ENCODE assay signal across 22 cellular contexts in the genomic region with DNA sequence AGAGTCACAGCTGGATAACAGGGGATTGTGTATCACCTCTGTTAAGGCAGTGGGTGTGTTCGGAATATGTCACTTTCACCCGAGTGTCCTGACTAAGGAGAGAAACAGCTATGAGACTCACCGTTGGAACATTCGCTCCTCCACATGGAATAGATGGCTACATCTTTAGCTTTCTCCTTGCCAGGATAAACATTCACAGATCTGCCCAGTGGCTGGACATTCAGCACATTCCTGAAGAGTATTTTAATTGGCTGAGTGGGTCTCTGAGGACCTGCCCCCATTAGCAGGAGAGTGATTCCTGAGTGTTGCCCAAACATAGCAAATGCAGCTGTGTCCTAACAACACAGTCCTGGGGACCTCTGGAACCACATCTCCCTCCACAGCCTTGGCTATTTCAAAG.
DNase-seq lines count a peak whose midpoint lies in the region; ATAC-seq and TF ChIP-seq lines count a peak whose summit lies in the region.
"Had no signal": no experiment of that assay in that cellular context is flagged by ENCODE, and none has a peak within 500 bp of the region (broad histone marks: within the 10 kb centered on the region; RNA-seq: fewer than 3 reads in every experiment).

No MANE protein-coding gene starts in this region.

- no peaks in the 10 kb centered on the region for H3K79me1 ChIP-seq in mesenchymal stem cell (replicated peaks; ENCODE audit: low read length, poor library complexity, severe bottlenecking)

- H3K36me3 Mint-ChIP-seq in chondrocyte (ENCODE audit: low read depth), result no peaks in the 10 kb centered on the region
- H3K36me3 Mint-ChIP-seq: CD4-positive, CD25-positive, alpha-beta regulatory T cell; type B pancreatic cell had no signal

- no peak overlapping the region for H2AK5ac ChIP-seq in mesenchymal stem cell (ENCODE audit: low read length, severe bottlenecking)

- 61% methylated on average over 4 of the region's 4 CpGs for WGBS in mesenchymal stem cell

- H3K4me3 ChIP-seq in MG63 (no peak overlapping the region), mesenchymal stem cell (ENCODE audit: insufficient read depth in 1 of 2, low read depth in 1 of 2, low read length in 2 of 2) (no peak overlapping the region), breast epithelium (no peak overlapping the region)
- H3K4me3 ChIP-seq: adrenal gland, K562, right lobe of liver had no signal

- H3K27ac ChIP-seq in mesenchymal stem cell (ENCODE audit: low read length, poor library complexity, severe bottlenecking) (peak overlapping the region; percentile 39), breast epithelium (no peak overlapping the region)
- H3K27ac ChIP-seq: adrenal gland, right lobe of liver had no signal

- H3K4ac ChIP-seq in mesenchymal stem cell (ENCODE audit: low read depth in 1 of 2, low read length in 2 of 2), result no peak overlapping the region

- DNase-seq in DMS53 treated with DMSO at 0.1 percent for 48 hours (lab: John Stamatoyannopoulos, UW; ENCODE audit: unreplicated experiment) (peak; percentile 59), MG63 (peak; percentile 33), chondrocyte (ENCODE audit: low spot score) (no peak), mesenchymal stem cell (peak; percentile 30), hypothalamus (lab: John Stamatoyannopoulos, UW) (no peak), breast epithelium (ENCODE audit: low spot score in 2 of 2) (no peak)
- DNase-seq: activated CD4-positive, alpha-beta T cell treated with anti-CD3 and anti-CD28 coated beads for 48 hours; activated gamma-delta T cell; adrenal gland; CD4-positive, CD25-positive, alpha-beta regulatory T cell; DND-41; endodermal cell; H7; nucleus accumbens; right lobe of liver; stimulated activated CD4-positive, alpha-beta T cell treated with anti-CD3 and anti-CD28 coated beads, Interleukin-1b, Interleukin-23, amount 100 ng/mL, for 48 hours; stimulated activated naive CD8-positive, alpha-beta T cell treated with anti-CD3 and anti-CD28 coated beads, Interleukin-15, Interleukin-2, amounts not matched to agents 100 U/mL and 50 U/mL, for 24 hours had no signal

- no peaks in the 10 kb centered on the region for H3K36me3 ChIP-seq in MG63
- H3K36me3 ChIP-seq in mesenchymal stem cell (ENCODE audit: control insufficient read depth in 1 of 2, insufficient read depth in 2 of 2, low read depth in 1 of 2, low read length in 2 of 2), result no peaks in the 10 kb centered on the region
- no peaks in the 10 kb centered on the region for H3K36me3 ChIP-seq in breast epithelium
- H3K36me3 ChIP-seq: adrenal gland, right lobe of liver had no signal

- no peaks in the 10 kb centered on the region for H3K9me3 ChIP-seq in MG63
- no peaks in the 10 kb centered on the region for H3K9me3 ChIP-seq in mesenchymal stem cell (ENCODE audit: control insufficient read depth, low read length)
- no peaks in the 10 kb centered on the region for H3K9me3 ChIP-seq in breast epithelium
- H3K9me3 ChIP-seq: adrenal gland, right lobe of liver had no signal

- H2BK15ac ChIP-seq in mesenchymal stem cell (ENCODE audit: low read depth, poor library complexity, severe bottlenecking), result no peak overlapping the region

- H3K9ac ChIP-seq in mesenchymal stem cell (ENCODE audit: low read length), result no peak overlapping the region

- peak overlapping the region; percentile 75 for H3K27ac Mint-ChIP-seq in chondrocyte (ENCODE audit: unreplicated experiment)
- H3K27ac Mint-ChIP-seq: CD4-positive, CD25-positive, alpha-beta regulatory T cell; endodermal cell; type B pancreatic cell had no signal

- no peak overlapping the region for H2BK120ac ChIP-seq in mesenchymal stem cell (ENCODE audit: low read depth, low read length)

- H4K91ac ChIP-seq in mesenchymal stem cell (ENCODE audit: low read length), result no peak overlapping the region

- no peak overlapping the region for H4K8ac ChIP-seq in mesenchymal stem cell (ENCODE audit: low read length)

- no peak for TF ChIP-seq POLR2A in breast epithelium (IDR thresholded peaks at IDR 0.05)

- intact Hi-C loops in breast epithelium (cut with DNase I; ENCODE audit: low total_unique reads), result no loop called here

- no peak for ATAC-seq in GM19351 (IDR thresholded peaks at IDR 0.05; ENCODE audit: unreplicated experiment)
- no peak for ATAC-seq in HG03280 (IDR thresholded peaks at IDR 0.05; ENCODE audit: unreplicated experiment)
- ATAC-seq: K562, Panc1, right lobe of liver had no signal

- TF ChIP-seq CTCF in chondrocyte (IDR thresholded peaks at IDR 0.05) (no peak), breast epithelium (IDR thresholded peaks at IDR 0.05) (no peak)

- H3K4me1 ChIP-seq in mesenchymal stem cell (ENCODE audit: control insufficient read depth, insufficient read depth, low read depth, low read length) (peaks cover 17% of the 10 kb centered on the region), breast epithelium (no peaks in the 10 kb centered on the region)
- H3K4me1 ChIP-seq: adrenal gland, right lobe of liver had no signal

- H3K27me3 Mint-ChIP-seq in chondrocyte (ENCODE audit: low read depth), result peaks cover 7% of the 10 kb centered on the region
- H3K27me3 Mint-ChIP-seq: CD4-positive, CD25-positive, alpha-beta regulatory T cell had no signal

- H3K14ac ChIP-seq in mesenchymal stem cell (ENCODE audit: low read length in 2 of 2), result no peak overlapping the region

- H2BK5ac ChIP-seq in mesenchymal stem cell (ENCODE audit: low read depth, low read length, poor library complexity, severe bottlenecking), result no peak overlapping the region

- peaks cover 37% of the 10 kb centered on the region for H3K4me1 Mint-ChIP-seq in chondrocyte (ENCODE audit: low read depth)
- H3K4me1 Mint-ChIP-seq: endodermal cell had no signal

- no peak overlapping the region for H3K23ac ChIP-seq in mesenchymal stem cell (ENCODE audit: low read length in 2 of 2)

- no peak overlapping the region for H3K18ac ChIP-seq in mesenchymal stem cell (ENCODE audit: low read depth in 1 of 2, low read length in 2 of 2)

- no peaks in the 10 kb centered on the region for H3K9me3 Mint-ChIP-seq in chondrocyte (ENCODE audit: low read depth)
- H3K9me3 Mint-ChIP-seq: endodermal cell, type B pancreatic cell had no signal

- peak overlapping the region; percentile 0 for H3K4me3 Mint-ChIP-seq in chondrocyte (ENCODE audit: unreplicated experiment)
- H3K4me3 Mint-ChIP-seq: CD4-positive, CD25-positive, alpha-beta regulatory T cell; endodermal cell; type B pancreatic cell had no signal

- H3K27me3 ChIP-seq in MG63 (no peaks in the 10 kb centered on the region; the same call in 1 of the 2 replicates), mesenchymal stem cell (ENCODE audit: control insufficient read depth in 1 of 2, insufficient read depth in 1 of 2, low read length in 2 of 2) (peaks cover 0 to 15% of the 10 kb centered on the region in 2 experiments), breast epithelium (no peaks in the 10 kb centered on the region)
- H3K27me3 ChIP-seq: adrenal gland, right lobe of liver had no signal

- H2BK12ac ChIP-seq in mesenchymal stem cell (ENCODE audit: low read length in 2 of 2), result no peak overlapping the region

- no peak overlapping the region for H2AFZ ChIP-seq in mesenchymal stem cell (ENCODE audit: low read depth, low read length)

- no peak overlapping the region for H3K4me2 ChIP-seq in mesenchymal stem cell (ENCODE audit: low read length, poor library complexity, severe bottlenecking)

Comparison
In these comparisons a context has a peak if more than half of its experiments do, and no peak if none do; other contexts are left out.
1. DNase-seq: peak in DMS53 treated with DMSO at 0.1 percent for 48 hours (single experiment), MG63 (single experiment) and mesenchymal stem cell (single experiment); none in chondrocyte (single experiment), hypothalamus (0 of 51) and breast epithelium (0 of 2).